In the genomic region with DNA sequence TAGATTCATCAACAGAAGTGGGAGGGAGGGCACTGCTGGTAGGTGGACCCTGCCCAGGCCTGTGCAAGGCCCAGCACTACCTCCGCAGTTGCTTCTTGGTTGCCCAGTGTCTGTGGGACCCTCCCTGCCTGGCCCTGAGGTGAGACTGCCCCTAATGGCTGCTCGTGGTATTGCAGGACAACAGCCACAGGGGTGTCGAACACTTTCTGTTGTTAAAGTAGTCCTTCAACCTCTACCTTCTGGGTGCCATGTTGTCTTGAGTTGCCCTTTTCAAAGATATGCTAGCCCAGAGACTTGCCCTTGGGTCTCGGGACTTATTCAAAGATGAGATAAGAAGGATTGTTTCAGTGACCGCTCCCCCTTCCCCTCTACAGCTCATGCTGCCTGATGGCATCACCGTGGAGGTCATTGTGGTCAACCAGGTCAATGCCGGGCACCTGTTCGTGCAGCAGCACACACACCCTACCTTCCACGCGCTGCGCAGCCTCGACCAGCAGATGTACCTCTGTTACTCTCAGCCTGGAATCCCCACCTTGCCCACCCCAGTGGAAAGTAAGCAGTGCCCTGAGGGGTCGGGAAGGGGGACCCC, we compare ENCODE assay signal across 8 cellular contexts. TPM values are rescaled to one million over a fixed set of nuclear protein-coding genes. Genes with fewer than 3 reads are reported as not detected.
DNase-seq lines count a peak whose midpoint lies in the region; ATAC-seq and TF ChIP-seq lines count a peak whose summit lies in the region.

No MANE protein-coding gene starts in this region.

- H3K4me3 ChIP-seq in ascending aorta (no peak overlapping the region), kidney epithelial cell (ENCODE audit: low read depth, low read length) (no peak overlapping the region)

- H3K9me3 ChIP-seq in ascending aorta, result no peaks in the 10 kb centered on the region

- DNase-seq in AML-193 (lab: John Stamatoyannopoulos, UW) (peak; percentile 10 to 30), GM19240 (ENCODE audit: insufficient read length, low spot score) (peak; percentile 56), T-helper 1 cell (peak; percentile 18 to 57 (median 37)), ascending aorta (ENCODE audit: low spot score in 2 of 2) (no peak), kidney epithelial cell (ENCODE audit: low read depth) (no peak)
- DNase-seq in stimulated activated CD4-positive, alpha-beta T cell treated with anti-CD3 and anti-CD28 coated beads, TNF-alpha, amount 100 ng/mL, for 48 hours (ENCODE audit: low read depth in 3 of 3), result peak; percentile 23 to 51 (median 38)

- peaks cover 17 to 34% of the 10 kb centered on the region in 2 donors for H3K4me1 ChIP-seq in ascending aorta

- ATAC-seq in GM19395 (IDR thresholded peaks at IDR 0.05; ENCODE audit: unreplicated experiment) (no peak), HG03520 (IDR thresholded peaks at IDR 0.05; ENCODE audit: unreplicated experiment) (no peak)

- TF ChIP-seq CTCF in ascending aorta (IDR thresholded peaks at IDR 0.05) (peak; percentile 60 to 91 (median 84)), kidney epithelial cell (IDR thresholded peaks at IDR 0.05; ENCODE audit: insufficient read depth, low read length, poor library complexity, severe bottlenecking) (peak; percentile 86)

- peaks cover 65 to 81% of the 10 kb centered on the region in 2 donors for H3K36me3 ChIP-seq in ascending aorta
- peaks cover 2% of the 10 kb centered on the region for H3K36me3 ChIP-seq in kidney epithelial cell (ENCODE audit: control insufficient read depth, insufficient read depth, low read length)

- no peaks in the 10 kb centered on the region for H3K27me3 ChIP-seq in ascending aorta
- no peaks in the 10 kb centered on the region for H3K27me3 ChIP-seq in kidney epithelial cell (ENCODE audit: control insufficient read depth, insufficient read depth, low read length)

- peak overlapping the region in 1 of 2 donors; percentile 28 for H3K27ac ChIP-seq in ascending aorta

- intact Hi-C loops in ascending aorta (cut with DNase I), result loop anchor here (1.0 to 5.0 kb wide), 2 partner anchors 82 to 110 kb away; no protein-coding TSS in a partner anchor

RNA-seq across cellular contexts. Expression of a gene that starts 29.1 kb away (rescaled TPM):
- total RNA-seq in ascending aorta (127 TPM), kidney epithelial cell (28.6 and 32.6 TPM in 2 replicates)

Comparison
In these comparisons a context has a peak if more than half of its experiments do, and no peak if none do; other contexts are left out.
1. DNase-seq: peak in AML-193 (2 of 2), GM19240 (single experiment), T-helper 1 cell (5 of 5) and stimulated activated CD4-positive, alpha-beta T cell treated with anti-CD3 and anti-CD28 coated beads, TNF-alpha, amount 100 ng/mL, for 48 hours (3 of 3); none in ascending aorta (0 of 2) and kidney epithelial cell (single experiment).